In the genomic region with DNA sequence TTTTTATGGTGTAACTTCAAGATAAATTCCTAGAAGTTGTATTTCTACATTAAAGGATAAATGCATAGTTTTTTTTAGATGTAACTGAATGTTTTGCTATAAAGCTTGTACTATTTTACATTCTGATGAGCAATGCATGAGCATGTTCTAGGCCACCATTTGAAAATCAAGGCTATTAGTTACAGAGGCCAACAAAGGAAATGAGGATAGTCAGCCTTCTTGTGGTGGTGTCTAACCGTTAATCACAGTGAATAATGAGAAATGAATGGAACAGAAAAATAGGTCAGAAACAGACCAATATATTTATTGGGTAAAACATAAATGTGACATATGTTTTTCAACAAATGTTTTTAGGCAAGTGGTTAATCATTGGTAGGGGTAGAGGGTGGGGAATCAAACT, we compare ENCODE assay signal across 31 cellular contexts.
"Had no signal": no experiment of that assay in that cellular context is flagged by ENCODE, and none has a peak within 500 bp of the region (broad histone marks: within the 10 kb centered on the region; RNA-seq: fewer than 3 reads in every experiment).

No MANE protein-coding gene starts in this region.

- H3K27me3 ChIP-seq: left lung, stomach, testis, thyroid gland, transverse colon, upper lobe of left lung, vagina had no signal

- H3K9me3 ChIP-seq: pancreas, prostate gland, testis, thyroid gland, transverse colon had no signal

- H3K27ac ChIP-seq: left lung, lower lobe of right lung, pancreas, prostate gland, skin epidermis, stomach, testis, thyroid gland, transverse colon, upper lobe of left lung, vagina had no signal

- H3K4me3 Mint-ChIP-seq: immature natural killer cell; naive thymus-derived CD8-positive, alpha-beta T cell; nephron; neural crest cell; stimulated activated naive B cell treated with anti-CD40 and anti-IgM and Interleukin-4, amounts not matched to agents 10 μg/mL and 1 μg/mL and 100 μg/mL, for 72 hours had no signal

- H3K27me3 Mint-ChIP-seq: stimulated activated naive B cell treated with anti-CD40 and anti-IgM and Interleukin-4, amounts not matched to agents 10 μg/mL and 1 μg/mL and 100 μg/mL, for 72 hours had no signal

- H3K4me1 ChIP-seq: left lung, lower lobe of right lung, pancreas, prostate gland, stomach, testis, thyroid gland, transverse colon, upper lobe of left lung, vagina had no signal

- H3K27ac Mint-ChIP-seq: immature natural killer cell; naive thymus-derived CD8-positive, alpha-beta T cell; nephron; stimulated activated naive B cell treated with anti-CD40 and anti-IgM and Interleukin-4, amounts not matched to agents 10 μg/mL and 1 μg/mL and 100 μg/mL, for 72 hours had no signal

- H3K36me3 ChIP-seq: left lung, lower lobe of right lung, pancreas, prostate gland, stomach, thyroid gland, transverse colon, upper lobe of left lung, vagina had no signal

- H3K4me1 Mint-ChIP-seq: naive thymus-derived CD8-positive, alpha-beta T cell; nephron; neural crest cell; stimulated activated naive B cell treated with anti-CD40 and anti-IgM and Interleukin-4, amounts not matched to agents 10 μg/mL and 1 μg/mL and 100 μg/mL, for 72 hours had no signal

- H3K4me3 ChIP-seq: left lung, lower lobe of right lung, pancreas, prostate gland, skin epidermis, stomach, testis, thyroid gland, transverse colon, upper lobe of left lung, vagina had no signal

- FAIRE-seq: islet of Langerhans, pancreas had no signal

- ATAC-seq: left colon; left lung; lower lobe of right lung; naive thymus-derived CD8-positive, alpha-beta T cell; pancreas; right cardiac atrium; sciatic nerve; stimulated activated naive B cell treated with anti-CD40 and anti-IgM and Interleukin-4, amounts not matched to agents 10 μg/mL and 1 μg/mL and 100 μg/mL, for 72 hours; stimulated activated naive CD8-positive, alpha-beta T cell treated with anti-CD3 and anti-CD28 coated beads, Interleukin-15, Interleukin-2, amounts not matched to agents 100 U/mL and 50 U/mL, for 24 hours had no signal

- DNase-seq: immature natural killer cell; kidney; left colon; left lung; lower lobe of right lung; mammary epithelial cell; mesenchymal stem cell; naive thymus-derived CD8-positive, alpha-beta T cell; nucleus accumbens; pancreas; posterior cingulate gyrus; retina; right cardiac atrium; stimulated activated CD4-positive, alpha-beta T cell treated with anti-CD3 and anti-CD28 coated beads, Interleukin-12 subunit alpha, Interleukin-12 subunit beta, amount 100 ng/mL, for 4 hours; stimulated activated CD4-positive, alpha-beta T cell treated with anti-CD3 and anti-CD28 coated beads, Interleukin-15, amount 100 ng/mL, for 24 hours; stimulated activated CD4-positive, alpha-beta T cell treated with anti-CD3 and anti-CD28 coated beads, Interleukin-2, amount 100 ng/mL, for 24 hours; stimulated activated CD4-positive, alpha-beta T cell treated with anti-CD3 and anti-CD28 coated beads, Interleukin-4, amount 100 ng/mL, for 1 hour; stimulated activated naive B cell treated with anti-CD40 and anti-IgM and Interleukin-4, amounts not matched to agents 10 μg/mL and 1 μg/mL and 100 μg/mL, for 72 hours; stimulated activated naive CD8-positive, alpha-beta T cell treated with anti-CD3 and anti-CD28 coated beads, Interleukin-15, Interleukin-2, amounts not matched to agents 100 U/mL and 50 U/mL, for 24 hours; stomach; testis; thyroid gland; transverse colon; upper lobe of left lung had no signal
